ENCODE assay signal across 30 cellular contexts in genomic region chr5:72202331-72202825, GRCh38.
"Had no signal": no experiment of that assay in that cellular context is flagged by ENCODE, and none has a peak within 500 bp of the region (broad histone marks: within the 10 kb centered on the region; RNA-seq: fewer than 3 reads in every experiment).

No MANE protein-coding gene starts in this region.

- H3K4me1 ChIP-seq: adrenal gland had no signal

- DNase-seq: activated CD4-positive, alpha-beta T cell treated with anti-CD3 and anti-CD28 coated beads for 36 hours; activated CD4-positive, alpha-beta T cell treated with anti-CD3 and anti-CD28 coated beads, Interleukin-2, amount 50 U/mL, for 1 hour; activated CD4-positive, CD25-positive, alpha-beta regulatory T cell; activated CD8-positive, alpha-beta memory T cell treated with anti-CD3 and anti-CD28 coated beads, Interleukin-2, amount 50 U/mL, for 4 hours; activated CD8-positive, alpha-beta T cell treated with anti-CD3 and anti-CD28 coated beads for 36 hours; activated gamma-delta T cell treated with Interleukin-2 at 50 U/mL for 16 hours; activated naive CD4-positive, alpha-beta T cell treated with anti-CD3 and anti-CD28 coated beads, Interleukin-2, amount 10 ng/mL, durations not matched to agents 7 days and 5 days; activated naive CD8-positive, alpha-beta T cell treated with anti-CD3 and anti-CD28 coated beads, Interleukin-2, amount 10 ng/mL, durations not matched to agents 7 days and 5 days; activated T-cell treated with anti-CD3 and anti-CD28 coated beads, Interleukin-2, amount 50 U/mL, for 72 hours; adrenal gland; anterior cingulate cortex; KG1; NCI-H1048; NCI-H146; NCI-H187 treated with DMSO at 0.1 percent for 48 hours; NCI-H2081 treated with DMSO at 0.1 percent for 48 hours; NCI-H2171; NCI-H2227 treated with DMSO at 0.1 percent for 48 hours; NCI-H446 treated with DMSO at 0.1 percent for 48 hours; NCI-H524 treated with DMSO at 0.1 percent for 48 hours; NCI-H748 treated with DMSO at 0.1 percent for 48 hours; OCI-M1; SHP77; T-cell; T-helper 2 cell; T1000 had no signal

- H3K4me3 ChIP-seq: adrenal gland had no signal

- H3K9me3 ChIP-seq: adrenal gland had no signal

- H3K4me1 Mint-ChIP-seq: activated naive CD4-positive, alpha-beta T cell treated with anti-CD3 and anti-CD28 coated beads, Interleukin-2, amount 10 ng/mL, durations not matched to agents 7 days and 5 days; activated naive CD8-positive, alpha-beta T cell treated with anti-CD3 and anti-CD28 coated beads, Interleukin-2, amount 10 ng/mL, durations not matched to agents 7 days and 5 days; IgD-negative memory B cell; T-cell had no signal

- H3K27ac Mint-ChIP-seq: activated CD4-positive, alpha-beta T cell treated with anti-CD3 and anti-CD28 coated beads for 36 hours; activated CD8-positive, alpha-beta T cell treated with anti-CD3 and anti-CD28 coated beads for 36 hours; activated naive CD4-positive, alpha-beta T cell treated with anti-CD3 and anti-CD28 coated beads, Interleukin-2, amount 10 ng/mL, durations not matched to agents 7 days and 5 days; activated naive CD8-positive, alpha-beta T cell treated with anti-CD3 and anti-CD28 coated beads, Interleukin-2, amount 10 ng/mL, durations not matched to agents 7 days and 5 days; activated T-cell treated with anti-CD3 and anti-CD28 coated beads, Interleukin-2, amount 50 U/mL, for 72 hours; activated T-helper 2 cell treated with anti-CD3 and anti-CD28 coated beads, Interferon-gamma antibody, Interleukin-2, Interleukin-4, amounts not matched to agents 10 μg/mL and 5 μg/mL and 100 μg/mL, durations not matched to agents 14 hours and 24 hours and 36 hours; IgD-negative memory B cell; T-cell had no signal

- H3K4me3 Mint-ChIP-seq: activated CD4-positive, alpha-beta T cell treated with anti-CD3 and anti-CD28 coated beads for 36 hours; activated CD8-positive, alpha-beta T cell treated with anti-CD3 and anti-CD28 coated beads for 36 hours; activated naive CD4-positive, alpha-beta T cell treated with anti-CD3 and anti-CD28 coated beads, Interleukin-2, amount 10 ng/mL, durations not matched to agents 7 days and 5 days; activated naive CD8-positive, alpha-beta T cell treated with anti-CD3 and anti-CD28 coated beads, Interleukin-2, amount 10 ng/mL, durations not matched to agents 7 days and 5 days; activated T-cell treated with anti-CD3 and anti-CD28 coated beads, Interleukin-2, amount 50 U/mL, for 72 hours; IgD-negative memory B cell; T-cell had no signal

- FAIRE-seq: bronchial epithelial cell, TTC549 had no signal

- H3K36me3 Mint-ChIP-seq: activated naive CD4-positive, alpha-beta T cell treated with anti-CD3 and anti-CD28 coated beads, Interleukin-2, amount 10 ng/mL, durations not matched to agents 7 days and 5 days; T-cell had no signal

- H3K27me3 ChIP-seq: adrenal gland had no signal

- H3K27ac ChIP-seq: adrenal gland had no signal

- H3K27me3 Mint-ChIP-seq: activated naive CD8-positive, alpha-beta T cell treated with anti-CD3 and anti-CD28 coated beads, Interleukin-2, amount 10 ng/mL, durations not matched to agents 7 days and 5 days had no signal

- H3K9me3 Mint-ChIP-seq: activated CD8-positive, alpha-beta T cell treated with anti-CD3 and anti-CD28 coated beads for 36 hours; activated naive CD4-positive, alpha-beta T cell treated with anti-CD3 and anti-CD28 coated beads, Interleukin-2, amount 10 ng/mL, durations not matched to agents 7 days and 5 days; activated T-helper 2 cell treated with anti-CD3 and anti-CD28 coated beads, Interferon-gamma antibody, Interleukin-2, Interleukin-4, amounts not matched to agents 10 μg/mL and 5 μg/mL and 100 μg/mL, durations not matched to agents 14 hours and 24 hours and 36 hours; IgD-negative memory B cell; T-cell had no signal
